24 cellular contexts compared by ENCODE assay signal in genomic region chr9:25960235-25960634, GRCh38.
"Had no signal": no experiment of that assay in that cellular context is flagged by ENCODE, and none has a peak within 500 bp of the region (broad histone marks: within the 10 kb centered on the region; RNA-seq: fewer than 3 reads in every experiment).

No MANE protein-coding gene starts in this region.

- H3K9me3 ChIP-seq: neutrophil, pancreas, prostate gland, right lobe of liver, thoracic aorta, thyroid gland, upper lobe of right lung, uterus had no signal

- H3K27ac ChIP-seq: neutrophil, pancreas, prostate gland, right lobe of liver, sigmoid colon, stomach, thoracic aorta, thyroid gland, tibial nerve, upper lobe of right lung, uterus had no signal

- DNase-seq: naive thymus-derived CD8-positive, alpha-beta T cell; nephron progenitor cell; nucleus accumbens; pancreas; right cardiac atrium; right lobe of liver; sigmoid colon; small intestine; stimulated activated CD4-positive, alpha-beta T cell treated with anti-CD3 and anti-CD28 coated beads, Interleukin-15, amount 100 ng/mL, for 24 hours; stimulated activated CD4-positive, alpha-beta T cell treated with anti-CD3 and anti-CD28 coated beads, Interleukin-2, amount 100 ng/mL, for 24 hours; stimulated activated CD4-positive, alpha-beta T cell treated with anti-CD3 and anti-CD28 coated beads, Interleukin-2, amount 100 ng/mL, for 48 hours; stimulated activated CD4-positive, alpha-beta T cell treated with anti-CD3 and anti-CD28 coated beads, Interleukin-4, amount 100 ng/mL, for 24 hours; stimulated activated naive B cell treated with anti-CD40 and anti-IgM and Interleukin-4, amounts not matched to agents 10 μg/mL and 1 μg/mL and 100 μg/mL, for 72 hours; stimulated activated naive CD4-positive, alpha-beta T cell treated with Interleukin-2 at 50 U/mL for 16 hours; stomach; thyroid gland; upper lobe of right lung; uterus had no signal

- H3K4me3 ChIP-seq: pancreas, prostate gland, right lobe of liver, sigmoid colon, stomach, thoracic aorta, thyroid gland, tibial nerve, upper lobe of right lung, uterus had no signal

- H3K27me3 ChIP-seq: neutrophil, pancreas, right lobe of liver, sigmoid colon, stomach, thyroid gland, tibial nerve, upper lobe of right lung, uterus had no signal

- FAIRE-seq: pancreas, small intestine had no signal

- ATAC-seq: naive thymus-derived CD8-positive, alpha-beta T cell; natural killer cell treated with Interleukin-12 subunit alpha and Interleukin-12 subunit beta and Interleukin-15 and Interleukin-18, amount 100 ng/mL, for 72 hours; pancreas; right cardiac atrium; right lobe of liver; stimulated activated effector memory CD8-positive, alpha-beta T cell treated with anti-CD3 and anti-CD28 coated beads, Interleukin-12 subunit alpha, Interleukin-12 subunit beta, amount 100 ng/mL, for 72 hours; stimulated activated naive B cell treated with anti-CD40 and anti-IgM and Interleukin-4, amounts not matched to agents 10 μg/mL and 1 μg/mL and 100 μg/mL, for 72 hours; upper lobe of right lung had no signal

- H3K36me3 ChIP-seq: neutrophil, pancreas, prostate gland, right lobe of liver, sigmoid colon, stomach, thoracic aorta, thyroid gland, tibial nerve, upper lobe of right lung, uterus had no signal

- H3K4me1 ChIP-seq: pancreas, prostate gland, right lobe of liver, sigmoid colon, stomach, thyroid gland, tibial nerve, upper lobe of right lung, uterus had no signal
